In genomic region chr19:50357178-50358100, GRCh38 we compare ENCODE assay signal across 8 cellular contexts. TPM values are rescaled to one million over a fixed set of nuclear protein-coding genes. Genes with fewer than 3 reads are reported as not detected.
A peak's percentile ranks its signal among the peaks of the same experiment; 100 is the strongest.
DNase-seq lines count a peak whose midpoint lies in the region; ATAC-seq, FAIRE-seq and TF ChIP-seq lines count a peak whose summit lies in the region.

No MANE protein-coding gene starts in this region.

- H3K27ac ChIP-seq in astrocyte (ENCODE audit: low read depth, low read length) = no peak overlapping the region

- H3K36me3 ChIP-seq in Caco-2 (ENCODE audit: control insufficient read depth, insufficient read depth, low read length) (no peaks in the 10 kb centered on the region), astrocyte (ENCODE audit: insufficient read depth, low read length) (no peaks in the 10 kb centered on the region)

- ATAC-seq in GM21723 (IDR thresholded peaks at IDR 0.05; ENCODE audit: unreplicated experiment) (peak; percentile 65), HG02623 (IDR thresholded peaks at IDR 0.05; ENCODE audit: unreplicated experiment) (no peak)

- peak overlapping the region; percentile 59 for H3K9ac ChIP-seq in astrocyte (ENCODE audit: low read length)

- peaks cover 5% of the 10 kb centered on the region for H3K36me3 Mint-ChIP-seq in Caco-2 (ENCODE audit: insufficient read depth, unreplicated experiment)
- H3K36me3 Mint-ChIP-seq in astrocyte (ENCODE audit: low read depth, unreplicated experiment) = peaks cover 3% of the 10 kb centered on the region

- intact Hi-C loops in Caco-2 (cut with micrococcal nuclease; ENCODE audit: unreplicated experiment) = loop anchor here (1.0 to 10.0 kb wide), 3 partner anchors 103 to 425 kb away; no protein-coding TSS in a partner anchor

- H3K4me3 Mint-ChIP-seq in Caco-2 (ENCODE audit: unreplicated experiment) (peak overlapping the region; percentile 68), astrocyte (ENCODE audit: unreplicated experiment) (no peak overlapping the region)

- no peaks in the 10 kb centered on the region for H3K27me3 ChIP-seq in Caco-2 (replicated peaks; ENCODE audit: control insufficient read depth, insufficient read depth, low read length)
- H3K27me3 ChIP-seq in astrocyte (ENCODE audit: insufficient read depth, low read length) = no peaks in the 10 kb centered on the region

- BruUV-seq in Caco-2 (replicated peaks; lab: Mats Ljungman, UMichigan) = no TSS peak

- H3K4me1 ChIP-seq in Caco-2 (no peaks in the 10 kb centered on the region), astrocyte (ENCODE audit: insufficient read depth, low read length) (peaks cover 6% of the 10 kb centered on the region)

- peak; percentile 71 to 82 for DNase-seq in Caco-2
- peak; percentile 49 for DNase-seq in NCI-H1092 treated with DMSO at 0.1 percent for 48 hours (lab: John Stamatoyannopoulos, UW)
- peak; percentile 58 for DNase-seq in T1000 (lab: John Stamatoyannopoulos, UW)
- DNase-seq in astrocyte (ENCODE audit: low read depth) = peak; percentile 26
- peak; percentile 56 for DNase-seq in iPS-NIHi7 (ENCODE audit: extremely low spot score)
- peak; percentile 15 for DNase-seq in smooth muscle cell of the brain vasculature (ENCODE audit: low read depth, low spot score)

- no peaks in the 10 kb centered on the region for H3K27me3 Mint-ChIP-seq in Caco-2 (ENCODE audit: insufficient read depth, unreplicated experiment)
- H3K27me3 Mint-ChIP-seq in astrocyte (ENCODE audit: low read depth, unreplicated experiment) = peaks cover 6% of the 10 kb centered on the region

- CTCF ChIA-PET in Caco-2 (lab: Charles Lee) = interaction anchor here (0.5 to 1.6 kb wide), 16 partner anchors 7 to 1293 kb away, joined by 3 to 21 read pairs (median 4); partner anchors contain the start of genes JOSD2, KCNC3, NTF4 and POLD1

- peak overlapping the region; percentile 87 for H3K4me2 ChIP-seq in astrocyte (ENCODE audit: low read length)

- H3K27ac Mint-ChIP-seq in Caco-2 (ENCODE audit: unreplicated experiment) (no peak overlapping the region), astrocyte (ENCODE audit: unreplicated experiment) (no peak overlapping the region)

- peak overlapping the region; percentile 36 for H3K4me3 ChIP-seq in Caco-2 (ENCODE audit: low read depth, low read length)
- H3K4me3 ChIP-seq in astrocyte (ENCODE audit: insufficient read depth, low read depth, low read length) = peak overlapping the region; percentile 21

- no peaks in the 10 kb centered on the region for H4K20me1 ChIP-seq in astrocyte (ENCODE audit: insufficient read depth, low read length)

- peak; percentile 83 to 94 for TF ChIP-seq CTCF in Caco-2 (IDR thresholded peaks at IDR 0.05; ENCODE audit: insufficient read depth in 1 of 2, low read depth in 1 of 2, low read length in 1 of 2, severe bottlenecking in 1 of 2, unreplicated experiment in 1 of 2)
- TF ChIP-seq CTCF in astrocyte (IDR thresholded peaks at IDR 0.05; ENCODE audit: insufficient read depth, low read depth, low read length) = peak; percentile 69

- H3K9me3 Mint-ChIP-seq in Caco-2 (ENCODE audit: unreplicated experiment) (no peaks in the 10 kb centered on the region), astrocyte (ENCODE audit: unreplicated experiment) (peaks cover 8% of the 10 kb centered on the region)

- H3K9me3 ChIP-seq in Caco-2 (no peaks in the 10 kb centered on the region), astrocyte (ENCODE audit: insufficient read depth, low read depth, low read length) (no peaks in the 10 kb centered on the region)

- peak overlapping the region; percentile 88 for H2AFZ ChIP-seq in astrocyte (ENCODE audit: low read depth, low read length)

- H3K79me2 ChIP-seq in astrocyte (ENCODE audit: insufficient read depth, low read length) = no peaks in the 10 kb centered on the region

- FAIRE-seq in astrocyte (lab: Jason Lieb, UNC) = no peak

- POLR2A ChIA-PET in Caco-2 (lab: Charles Lee) = interaction anchor here (0.6 to 1.0 kb wide), 2 partner anchors 24 to 27 kb away, joined by 3 to 8 read pairs; no protein-coding TSS in a partner anchor

- H3K4me1 Mint-ChIP-seq in Caco-2 (ENCODE audit: low read depth, unreplicated experiment) (no peaks in the 10 kb centered on the region), astrocyte (ENCODE audit: low read depth, unreplicated experiment) (no peaks in the 10 kb centered on the region)

RNA-seq across cellular contexts. Expression of gene NAPSA, which starts 8.0 kb away (rescaled TPM):
- total RNA-seq in Caco-2 (2022) (1.2 and 1.6 TPM in 2 replicates), astrocyte (not detected in 2 replicates)

RNA-seq across cellular contexts. Expression of gene NR1H2, which starts 18.8 kb away (rescaled TPM):
- total RNA-seq in Caco-2 (2022) = 38.3 and 40.3 TPM in 2 replicates
- 33.4 and 34.8 TPM in 2 replicates for total RNA-seq in astrocyte

RNA-seq across cellular contexts. Expression of gene POLD1, which starts 26.7 kb away (rescaled TPM):
- 128 TPM in 2 replicates for total RNA-seq in Caco-2 (2022)
- total RNA-seq in astrocyte = 18.9 and 19.9 TPM in 2 replicates

RNA-seq across cellular contexts. Expression of gene KCNC3, which starts 28.3 kb away (rescaled TPM):
- total RNA-seq in Caco-2 (2022) (20.6 and 24.6 TPM in 2 replicates), astrocyte (not detected in 2 replicates)

Comparison
In these comparisons a context has a peak if more than half of its experiments do, and no peak if none do; other contexts are left out.
1. DNase-seq: peak in every context shown above with its lines; median percentile 76 in Caco-2; 58 in T1000; 56 in iPS-NIHi7; 49 in NCI-H1092 treated with DMSO at 0.1 percent for 48 hours; 26 in astrocyte; 15 in smooth muscle cell of the brain vasculature.